In genomic region chr17:63827002-63827800, GRCh38 we compare ENCODE assay signal across 8 cellular contexts.
A peak's percentile ranks its signal among the peaks of the same experiment; 100 is the strongest.
DNase-seq lines count a peak whose midpoint lies in the region; ATAC-seq and FAIRE-seq lines count a peak whose summit lies in the region.

Gene FTSJ3, minus strand, starts transcription at chr17:63827663. Its CDS starts 761 bp downstream, at chr17:63826902.
Gene PSMC5, plus strand, starts transcription at chr17:63827431. Its CDS starts 60 bp downstream, at chr17:63827491.

- peak; percentile 89 for DNase-seq in GM19239 (ENCODE audit: insufficient read length, low spot score)
- peak; percentile 94 to 97 for DNase-seq in NCI-H524 (lab: John Stamatoyannopoulos, UW)
- peak; percentile 92 to 96 for DNase-seq in activated CD4-positive, alpha-beta T cell treated with anti-CD3 and anti-CD28 coated beads for 4 hours
- peak; percentile 89 to 90 for DNase-seq in stimulated activated CD4-positive, alpha-beta T cell treated with anti-CD3 and anti-CD28 coated beads, Interleukin-1b, Interleukin-23, amount 100 ng/mL, for 4 hours (ENCODE audit: low read depth in 2 of 2)

- ATAC-seq in HG03457 (IDR thresholded peaks at IDR 0.05; ENCODE audit: unreplicated experiment), result peak; percentile 69

- H3K27me3 ChIP-seq in BLaER1 (no peaks in the 10 kb centered on the region), layer of hippocampus (ENCODE audit: control insufficient read depth, insufficient read depth, low read length) (no peaks in the 10 kb centered on the region)

- peaks cover 49% of the 10 kb centered on the region for H4K20me1 ChIP-seq in BLaER1

- H3K27ac ChIP-seq in BLaER1, result peak within 1 kb of the TSS; percentile 96
- H3K27ac ChIP-seq in cingulate gyrus (ENCODE audit: low read depth, low read length), result peak within 1 kb of the TSS; percentile 100
- H3K27ac ChIP-seq in layer of hippocampus (ENCODE audit: low read depth, low read length), result peak within 1 kb of the TSS; percentile 100

- H3K4me1 ChIP-seq in BLaER1, result peaks cover 77% of the 10 kb centered on the region

- H3K9me3 ChIP-seq in BLaER1, result no peaks in the 10 kb centered on the region

- FAIRE-seq in GM19239 (lab: Jason Lieb, UNC), result peak; percentile 99

- H3K4me3 ChIP-seq in BLaER1, result peak within 1 kb of the TSS; percentile 86

- H3K9ac ChIP-seq in BLaER1, result peak within 1 kb of the TSS; percentile 91

- peaks cover 75% of the 10 kb centered on the region for H3K36me3 ChIP-seq in BLaER1

- H3K4me2 ChIP-seq in BLaER1, result peak within 1 kb of the TSS; percentile 93

Comparison
In these comparisons a context has a peak if more than half of its experiments do, and no peak if none do; other contexts are left out.
1. Peak in every context shown above with its lines: DNase-seq, ATAC-seq, H3K4me3 ChIP-seq and H3K27ac ChIP-seq.